1 cellular context compared by ENCODE assay signal in genomic region chr19:45717131-45717982, GRCh38.
TF ChIP-seq lines count a peak whose summit lies in the region.

No MANE protein-coding gene starts in this region.

TF ChIP-seq in K562, 482 proteins besides CTCF, POLR2A, EP300 and RAD21 (continued from another document):
- TF ChIP-seq PRDM10 (IDR thresholded peaks at IDR 0.05; ENCODE audit: partially characterized antibody), result peak; percentile 79
TF ChIP-seq in K562: peak in this region for 151.
